Comparison of ENCODE assay signal across 21 cellular contexts in the genomic region with DNA sequence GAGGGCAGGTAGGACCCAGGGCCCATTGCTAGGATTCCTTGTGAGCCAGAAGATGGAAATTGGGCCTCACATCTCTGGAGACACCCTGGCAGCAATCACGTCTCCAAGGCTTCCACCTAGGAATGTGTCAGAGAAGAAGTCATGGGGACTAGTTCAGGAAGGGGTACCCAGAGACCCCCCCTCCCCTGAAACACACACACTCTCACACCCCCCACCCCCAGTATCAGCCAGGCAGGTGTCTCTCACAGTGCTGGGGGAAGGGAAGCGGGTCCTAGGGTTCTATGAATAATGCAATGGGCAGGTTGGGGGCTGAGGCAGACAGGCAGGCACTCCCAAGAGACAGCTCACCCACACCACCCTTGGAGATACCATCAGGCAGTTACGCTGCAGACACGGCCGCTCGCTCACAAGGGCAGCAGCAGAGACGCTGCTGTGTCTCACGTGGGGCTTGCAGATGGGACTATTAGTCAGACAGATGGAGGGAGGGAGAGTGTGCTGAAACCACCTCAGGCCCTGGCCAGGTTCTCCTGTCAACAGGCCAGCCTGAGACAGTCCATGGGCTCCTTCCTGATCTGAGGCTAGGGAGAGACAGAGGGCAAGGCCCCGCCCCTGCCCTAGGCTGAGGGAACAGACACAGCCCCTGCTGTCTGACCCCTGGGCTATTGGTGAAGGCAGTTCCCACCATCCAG.
DNase-seq lines count a peak whose midpoint lies in the region; ATAC-seq and TF ChIP-seq lines count a peak whose summit lies in the region.
"Had no signal": no experiment of that assay in that cellular context is flagged by ENCODE, and none has a peak within 500 bp of the region (broad histone marks: within the 10 kb centered on the region; RNA-seq: fewer than 3 reads in every experiment).

No MANE protein-coding gene starts in this region.

- no peaks in the 10 kb centered on the region for H3K9me3 Mint-ChIP-seq in activated CD8-positive, alpha-beta memory T cell treated with anti-CD3 and anti-CD28 coated beads, Interleukin-2, amount 10 ng/mL, durations not matched to agents 7 days and 5 days (ENCODE audit: low read depth)
- H3K9me3 Mint-ChIP-seq in type B pancreatic cell, result no peaks in the 10 kb centered on the region
- H3K9me3 Mint-ChIP-seq: activated naive CD4-positive, alpha-beta T cell treated with anti-CD3 and anti-CD28 coated beads, Interleukin-2, amount 50 U/mL, for 24 hours; activated T-cell treated with anti-CD3 and anti-CD28 coated beads, Interleukin-2, amount 50 U/mL, for 24 hours had no signal

- TF ChIP-seq CTCF in type B pancreatic cell (conservative IDR thresholded peaks at IDR 0.05), result no peak

- no peaks in the 10 kb centered on the region for H3K4me1 Mint-ChIP-seq in activated CD8-positive, alpha-beta memory T cell treated with anti-CD3 and anti-CD28 coated beads, Interleukin-2, amount 10 ng/mL, durations not matched to agents 7 days and 5 days
- no peaks in the 10 kb centered on the region for H3K4me1 Mint-ChIP-seq in type B pancreatic cell (ENCODE audit: unreplicated experiment)
- H3K4me1 Mint-ChIP-seq: activated naive CD4-positive, alpha-beta T cell treated with anti-CD3 and anti-CD28 coated beads, Interleukin-2, amount 50 U/mL, for 24 hours; CD4-positive, alpha-beta memory T cell; neural crest cell had no signal

- no peak overlapping the region for H3K4me3 Mint-ChIP-seq in activated CD8-positive, alpha-beta memory T cell treated with anti-CD3 and anti-CD28 coated beads, Interleukin-2, amount 10 ng/mL, durations not matched to agents 7 days and 5 days
- no peak overlapping the region for H3K4me3 Mint-ChIP-seq in type B pancreatic cell
- H3K4me3 Mint-ChIP-seq: activated naive CD4-positive, alpha-beta T cell treated with anti-CD3 and anti-CD28 coated beads, Interleukin-2, amount 50 U/mL, for 24 hours; activated T-cell treated with anti-CD3 and anti-CD28 coated beads, Interleukin-2, amount 50 U/mL, for 24 hours; CD4-positive, alpha-beta memory T cell; neural crest cell had no signal

- CTCF ChIA-PET in activated CD8-positive, alpha-beta memory T cell treated with anti-CD3 and anti-CD28 coated beads, Interleukin-2, amount 10 ng/mL, durations not matched to agents 7 days and 5 days (lab: Charles Lee), result no interaction called here

- no peak for ATAC-seq in activated CD8-positive, alpha-beta memory T cell treated with anti-CD3 and anti-CD28 coated beads, Interleukin-2, amount 10 ng/mL, durations not matched to agents 7 days and 5 days
- ATAC-seq in GM19467 (IDR thresholded peaks at IDR 0.05; ENCODE audit: unreplicated experiment), result no peak
- ATAC-seq: body of pancreas, esophagus mucosa had no signal

- H3K27me3 Mint-ChIP-seq in activated CD8-positive, alpha-beta memory T cell treated with anti-CD3 and anti-CD28 coated beads, Interleukin-2, amount 10 ng/mL, durations not matched to agents 7 days and 5 days, result no peaks in the 10 kb centered on the region
- peaks cover 13% of the 10 kb centered on the region for H3K27me3 Mint-ChIP-seq in type B pancreatic cell
- H3K27me3 Mint-ChIP-seq: activated naive CD4-positive, alpha-beta T cell treated with anti-CD3 and anti-CD28 coated beads, Interleukin-2, amount 50 U/mL, for 24 hours; activated T-cell treated with anti-CD3 and anti-CD28 coated beads, Interleukin-2, amount 50 U/mL, for 24 hours had no signal

- peak; percentile 33 for DNase-seq in activated CD8-positive, alpha-beta memory T cell treated with anti-CD3 and anti-CD28 coated beads, Interleukin-2, amount 10 ng/mL, durations not matched to agents 7 days and 5 days
- DNase-seq in activated CD8-positive, alpha-beta memory T cell treated with anti-CD3 and anti-CD28 coated beads, Interleukin-2, amount 50 U/mL, for 48 hours, result no peak
- peak; percentile 95 for DNase-seq in SK-N-DZ (ENCODE audit: low spot score)
- DNase-seq in kidney tubule cell (ENCODE audit: low spot score), result peak; percentile 3
- peak; percentile 50 for DNase-seq in type B pancreatic cell (ENCODE audit: extremely low spot score, unreplicated experiment)
- DNase-seq in NCI-H146 treated with DMSO at 0.1 percent for 48 hours (lab: John Stamatoyannopoulos, UW; ENCODE audit: unreplicated experiment), result no peak
- DNase-seq in AG08395 (ENCODE audit: low spot score), result no peak
- DNase-seq: ACHN; activated CD4-positive, alpha-beta T cell treated with anti-CD3 and anti-CD28 coated beads, Interleukin-2, amount 50 U/mL, for 1 hour; activated T-cell treated with anti-CD3 and anti-CD28 coated beads, Interleukin-2, amount 50 U/mL, for 24 hours; body of pancreas; CD4-positive, alpha-beta memory T cell; DMS79; MV-4-11; NCI-H2081 treated with DMSO at 0.1 percent for 48 hours; NCI-H82; PC-9 had no signal

- H3K36me3 Mint-ChIP-seq in activated CD8-positive, alpha-beta memory T cell treated with anti-CD3 and anti-CD28 coated beads, Interleukin-2, amount 10 ng/mL, durations not matched to agents 7 days and 5 days, result no peaks in the 10 kb centered on the region
- no peaks in the 10 kb centered on the region for H3K36me3 Mint-ChIP-seq in type B pancreatic cell
- H3K36me3 Mint-ChIP-seq: activated naive CD4-positive, alpha-beta T cell treated with anti-CD3 and anti-CD28 coated beads, Interleukin-2, amount 50 U/mL, for 24 hours; CD4-positive, alpha-beta memory T cell had no signal

- H3K27ac Mint-ChIP-seq in activated CD8-positive, alpha-beta memory T cell treated with anti-CD3 and anti-CD28 coated beads, Interleukin-2, amount 10 ng/mL, durations not matched to agents 7 days and 5 days, result no peak overlapping the region
- H3K27ac Mint-ChIP-seq in type B pancreatic cell, result no peak overlapping the region
- H3K27ac Mint-ChIP-seq: activated naive CD4-positive, alpha-beta T cell treated with anti-CD3 and anti-CD28 coated beads, Interleukin-2, amount 50 U/mL, for 24 hours; activated T-cell treated with anti-CD3 and anti-CD28 coated beads, Interleukin-2, amount 50 U/mL, for 24 hours; CD4-positive, alpha-beta memory T cell had no signal

Comparison
In these comparisons a context has a peak if more than half of its experiments do, and no peak if none do; other contexts are left out.
1. DNase-seq: peak in activated CD8-positive, alpha-beta memory T cell treated with anti-CD3 and anti-CD28 coated beads, Interleukin-2, amount 10 ng/mL, durations not matched to agents 7 days and 5 days (single experiment), SK-N-DZ (single experiment), kidney tubule cell (single experiment) and type B pancreatic cell (single experiment); none in activated CD8-positive, alpha-beta memory T cell treated with anti-CD3 and anti-CD28 coated beads, Interleukin-2, amount 50 U/mL, for 48 hours (single experiment), NCI-H146 treated with DMSO at 0.1 percent for 48 hours (single experiment) and AG08395 (single experiment).